Comparison of ENCODE assay signal across 11 cellular contexts in the genomic region with DNA sequence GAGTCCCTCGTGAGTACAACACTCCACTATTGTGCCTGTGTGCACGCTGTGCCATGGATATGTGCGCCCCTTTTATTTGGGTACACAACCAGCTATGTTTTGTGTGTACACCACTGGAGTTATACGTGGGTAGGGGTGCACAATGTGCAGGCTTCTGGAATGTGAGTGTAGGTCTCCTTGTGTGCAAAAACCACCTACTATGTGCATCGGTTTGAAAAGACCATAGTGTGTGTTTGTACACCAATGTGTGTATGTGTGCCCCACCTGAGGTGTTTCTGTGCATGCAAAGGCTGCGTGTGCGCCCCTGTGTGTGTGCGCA.
DNase-seq lines count a peak whose midpoint lies in the region; ATAC-seq and TF ChIP-seq lines count a peak whose summit lies in the region.
"Had no signal": no experiment of that assay in that cellular context is flagged by ENCODE, and none has a peak within 500 bp of the region (broad histone marks: within the 10 kb centered on the region; RNA-seq: fewer than 3 reads in every experiment).

No MANE protein-coding gene starts in this region.

- no peaks in the 10 kb centered on the region for H3K27me3 Mint-ChIP-seq in MCF 10A (ENCODE audit: insufficient read depth, unreplicated experiment)

- H3K9ac ChIP-seq in iPS-20b (ENCODE audit: low read depth, low read length), result peak overlapping the region; percentile 71; the same call in 1 of the 2 replicates

- peak overlapping the region; percentile 71 for H3K4me3 Mint-ChIP-seq in MCF 10A (ENCODE audit: unreplicated experiment)
- H3K4me3 Mint-ChIP-seq: CD8-positive, alpha-beta T cell had no signal

- H3K27ac Mint-ChIP-seq in MCF 10A (ENCODE audit: low read depth, unreplicated experiment), result peak overlapping the region; percentile 90
- H3K27ac Mint-ChIP-seq: CD8-positive, alpha-beta T cell had no signal

- POLR2A ChIA-PET in MCF 10A (lab: Yijun Ruan, JAX), result interaction anchor here (0.7 to 2.1 kb wide), 3 partner anchors 18 to 91 kb away, joined by 3 to 12 read pairs (median 9); a partner anchor contains a TSS

- peaks cover 4% of the 10 kb centered on the region for H3K4me1 ChIP-seq in iPS-20b (ENCODE audit: insufficient read depth, low read length)

- H3K36me3 Mint-ChIP-seq in MCF 10A (ENCODE audit: insufficient read depth, unreplicated experiment), result no peaks in the 10 kb centered on the region
- H3K36me3 Mint-ChIP-seq: CD8-positive, alpha-beta T cell had no signal

- CTCF ChIA-PET in MCF 10A (lab: Yijun Ruan, JAX), result interaction anchor here (0.6 to 0.7 kb wide), 2 partner anchors 23 to 34 kb away, joined by 3 read pairs; no protein-coding TSS in a partner anchor

- DNase-seq in H7 (no peak), MCF 10A (ENCODE audit: unreplicated experiment) (no peak), skeletal muscle cell (ENCODE audit: low read depth) (no peak), MG63 (no peak), left colon (no peak)
- DNase-seq: activated effector memory CD4-positive, alpha-beta T cell treated with Interleukin-2 at 50 U/mL for 16 hours; CD8-positive, alpha-beta T cell; NK-92 treated with Interleukin-12 subunit alpha and Interleukin-12 subunit beta, amount 100 ng/mL, for 24 hours had no signal

- H3K27ac ChIP-seq in iPS-20b (ENCODE audit: low read length), result no peak overlapping the region

- no peaks in the 10 kb centered on the region for H3K9me3 Mint-ChIP-seq in MCF 10A (ENCODE audit: unreplicated experiment)
- H3K9me3 Mint-ChIP-seq: CD8-positive, alpha-beta T cell had no signal

- ATAC-seq in GM21390 (IDR thresholded peaks at IDR 0.05; ENCODE audit: unreplicated experiment) (no peak), HG03565 (IDR thresholded peaks at IDR 0.05; ENCODE audit: unreplicated experiment) (no peak), left colon (no peak)
- ATAC-seq: CD8-positive, alpha-beta T cell had no signal

- intact Hi-C loops in MCF 10A (cut with micrococcal nuclease) (loop anchor here (2.0 kb wide), 1 partner anchor 90 kb away; a partner anchor contains a TSS), left colon (cut with DNase I, micrococcal nuclease) (loop anchor here in 1 of 2 donors (10.0 kb wide), 1 partner anchor 108 kb away; no protein-coding TSS in a partner anchor)

- H3K27me3 ChIP-seq in H7 (ENCODE audit: control insufficient read depth, insufficient read depth, low read length) (peaks cover 3% of the 10 kb centered on the region; the same call in 1 of the 2 replicates), iPS-20b (ENCODE audit: insufficient read depth, low read length) (peaks cover 20% of the 10 kb centered on the region), MG63 (no peaks in the 10 kb centered on the region)

- peaks cover 60% of the 10 kb centered on the region for H3K4me1 Mint-ChIP-seq in MCF 10A (ENCODE audit: insufficient read depth, unreplicated experiment)

- H3K9me3 ChIP-seq in iPS-20b (ENCODE audit: insufficient read depth, low read depth, low read length) (no peaks in the 10 kb centered on the region), MG63 (no peaks in the 10 kb centered on the region)

- H3K36me3 ChIP-seq in H7 (replicated peaks; ENCODE audit: control insufficient read depth, insufficient read depth, low read length) (no peaks in the 10 kb centered on the region), iPS-20b (ENCODE audit: insufficient read depth, low read depth, low read length) (no peaks in the 10 kb centered on the region), MG63 (no peaks in the 10 kb centered on the region)

- H3K4me3 ChIP-seq in H7 (ENCODE audit: insufficient read depth, low read depth, low read length) (peak overlapping the region; percentile 49), iPS-20b (ENCODE audit: low read length) (peak overlapping the region; percentile 69), skeletal muscle cell (ENCODE audit: low read depth, low read length) (peak overlapping the region; percentile 39), MG63 (no peak overlapping the region)

- no TSS peak for BruUV-seq in MCF 10A (replicated peaks; lab: Mats Ljungman, UMichigan)

- TF ChIP-seq CTCF in MCF 10A (IDR thresholded peaks at IDR 0.05; ENCODE audit: unreplicated experiment), result no peak
